In the genomic region with DNA sequence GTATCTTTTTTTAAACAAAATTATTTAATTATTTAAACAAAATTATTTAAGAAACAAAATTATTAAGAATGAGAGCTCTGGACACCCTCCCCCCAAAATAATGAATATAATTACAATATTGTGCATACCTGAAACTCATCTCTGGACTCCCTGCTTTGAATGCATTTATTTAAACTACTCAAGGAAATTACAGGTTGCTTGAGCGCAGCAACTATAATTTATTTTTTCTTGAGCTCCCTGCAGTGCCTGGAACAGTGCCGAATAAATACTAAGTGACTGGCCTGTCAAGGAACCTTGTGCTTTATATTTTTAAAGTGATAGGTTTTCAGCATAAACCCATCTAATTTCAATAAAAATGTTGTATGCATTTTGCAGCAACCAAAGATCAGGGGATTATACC, we compare ENCODE assay signal across 11 cellular contexts.
"Had no signal": no experiment of that assay in that cellular context is flagged by ENCODE, and none has a peak within 500 bp of the region (broad histone marks: within the 10 kb centered on the region; RNA-seq: fewer than 3 reads in every experiment).

No MANE protein-coding gene starts in this region.

- DNase-seq: GM23248, GOT3, H7, HFFc6, KG1 had no signal

- H3K36me3 ChIP-seq: HAP-1 had no signal

- H3K27me3 Mint-ChIP-seq: IgD-negative memory B cell had no signal

- ATAC-seq: HCT116, HepG2, K562 had no signal

- H3K27ac Mint-ChIP-seq: HFFc6, IgD-negative memory B cell had no signal

- H3K4me3 ChIP-seq: GM23248, HAP-1, K562 had no signal

- H3K4me3 Mint-ChIP-seq: HFFc6, IgD-negative memory B cell had no signal

- H3K36me3 Mint-ChIP-seq: IgD-negative memory B cell had no signal

- H3K4me1 ChIP-seq: HAP-1 had no signal

- H3K9me3 ChIP-seq: HAP-1 had no signal

- H3K9me3 Mint-ChIP-seq: HFFc6 had no signal

- H3K4me1 Mint-ChIP-seq: IgD-negative memory B cell had no signal

- H3K27ac ChIP-seq: GM23248, HL-60 had no signal
